ENCODE assay signal across 1 cellular context in genomic region chr2:44786818-44787214, GRCh38.
TF ChIP-seq lines count a peak whose summit lies in the region.

No MANE protein-coding gene starts in this region.

TF ChIP-seq in HEK293, 187 proteins besides CTCF, POLR2A, EP300 and RAD21 (continued from another document):
- TF ChIP-seq ZNF623 (tag by site-specific recombination; IDR thresholded peaks at IDR 0.05): peak; percentile 83
